In genomic region chr3:38960953-38961622, GRCh38 we compare ENCODE assay signal across 2 cellular contexts.
TF ChIP-seq lines count a peak whose summit lies in the region.

No MANE protein-coding gene starts in this region.

TF ChIP-seq in A549, 52 proteins besides CTCF, POLR2A, EP300 and RAD21 (continued from another document):
- TF ChIP-seq, protein P1, sequence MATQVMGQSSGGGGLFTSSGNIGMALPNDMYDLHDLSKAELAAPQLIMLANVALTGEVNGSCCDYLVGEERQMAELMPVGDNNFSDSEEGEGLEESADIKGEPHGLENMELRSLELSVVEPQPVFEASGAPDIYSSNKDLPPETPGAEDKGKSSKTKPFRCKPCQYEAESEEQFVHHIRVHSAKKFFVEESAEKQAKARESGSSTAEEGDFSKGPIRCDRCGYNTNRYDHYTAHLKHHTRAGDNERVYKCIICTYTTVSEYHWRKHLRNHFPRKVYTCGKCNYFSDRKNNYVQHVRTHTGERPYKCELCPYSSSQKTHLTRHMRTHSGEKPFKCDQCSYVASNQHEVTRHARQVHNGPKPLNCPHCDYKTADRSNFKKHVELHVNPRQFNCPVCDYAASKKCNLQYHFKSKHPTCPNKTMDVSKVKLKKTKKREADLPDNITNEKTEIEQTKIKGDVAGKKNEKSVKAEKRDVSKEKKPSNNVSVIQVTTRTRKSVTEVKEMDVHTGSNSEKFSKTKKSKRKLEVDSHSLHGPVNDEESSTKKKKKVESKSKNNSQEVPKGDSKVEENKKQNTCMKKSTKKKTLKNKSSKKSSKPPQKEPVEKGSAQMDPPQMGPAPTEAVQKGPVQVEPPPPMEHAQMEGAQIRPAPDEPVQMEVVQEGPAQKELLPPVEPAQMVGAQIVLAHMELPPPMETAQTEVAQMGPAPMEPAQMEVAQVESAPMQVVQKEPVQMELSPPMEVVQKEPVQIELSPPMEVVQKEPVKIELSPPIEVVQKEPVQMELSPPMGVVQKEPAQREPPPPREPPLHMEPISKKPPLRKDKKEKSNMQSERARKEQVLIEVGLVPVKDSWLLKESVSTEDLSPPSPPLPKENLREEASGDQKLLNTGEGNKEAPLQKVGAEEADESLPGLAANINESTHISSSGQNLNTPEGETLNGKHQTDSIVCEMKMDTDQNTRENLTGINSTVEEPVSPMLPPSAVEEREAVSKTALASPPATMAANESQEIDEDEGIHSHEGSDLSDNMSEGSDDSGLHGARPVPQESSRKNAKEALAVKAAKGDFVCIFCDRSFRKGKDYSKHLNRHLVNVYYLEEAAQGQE (IDR thresholded peaks at IDR 0.05) = no peak
- TF ChIP-seq PBX3 (IDR thresholded peaks at IDR 0.05) (no peak), FOSB (CRISPR knock-in tag; IDR thresholded peaks at IDR 0.05) (no peak), JUNB (IDR thresholded peaks at IDR 0.05) (no peak)

TF ChIP-seq in SK-N-SH treated with all-trans-retinoic acid at 6 μM for 48 hours, 23 proteins besides CTCF, POLR2A, EP300 and RAD21 (continued from another document):
- TF ChIP-seq POU6F1 (CRISPR knock-in tag; IDR thresholded peaks at IDR 0.05; ENCODE audit: borderline replicate concordance, low read depth) = no peak
- TF ChIP-seq ESRRG (CRISPR knock-in tag; IDR thresholded peaks at IDR 0.05) = no peak
- no peak for TF ChIP-seq ARNTL (CRISPR knock-in tag; IDR thresholded peaks at IDR 0.05; ENCODE audit: borderline replicate concordance, low read depth)
- no peak for TF ChIP-seq PPARA (CRISPR knock-in tag; IDR thresholded peaks at IDR 0.05; ENCODE audit: borderline replicate concordance)
